In the genomic region with DNA sequence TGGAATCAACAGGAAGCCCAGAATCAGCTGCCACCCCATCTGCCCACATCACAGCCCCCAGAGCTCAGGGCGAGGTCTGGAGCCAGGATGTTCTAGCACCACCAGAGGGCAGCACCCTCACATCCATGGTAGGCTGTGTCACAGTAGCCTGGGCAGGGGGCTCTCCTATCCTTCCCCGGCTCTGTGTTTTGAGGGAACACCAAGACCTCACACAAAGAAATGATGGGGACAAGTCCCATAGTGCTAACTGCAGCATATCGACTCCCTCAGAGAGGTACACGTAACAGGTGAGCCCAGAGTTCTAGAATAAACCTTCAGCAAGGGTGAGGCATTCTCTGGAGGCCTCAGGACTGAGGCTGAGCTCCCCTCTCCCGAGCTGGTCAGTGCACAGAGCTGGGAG, we compare ENCODE assay signal across 8 cellular contexts. TPM values are rescaled to one million over a fixed set of nuclear protein-coding genes. Genes with fewer than 3 reads are reported as not detected.
DNase-seq lines count a peak whose midpoint lies in the region; ATAC-seq and TF ChIP-seq lines count a peak whose summit lies in the region.

No MANE protein-coding gene starts in this region.

- no peaks in the 10 kb centered on the region for H3K36me3 ChIP-seq in RWPE2 (ENCODE audit: low read depth)
- H3K36me3 ChIP-seq in gastroesophageal sphincter = no peaks in the 10 kb centered on the region

- TF ChIP-seq POLR2A in gastroesophageal sphincter (IDR thresholded peaks at IDR 0.05) = no peak

- intact Hi-C loops in posterior cingulate gyrus (cut with DNase I) = loop anchor here (1.0 to 5.0 kb wide), 2 partner anchors 104 to 289 kb away; no protein-coding TSS in a partner anchor

- H3K9me3 ChIP-seq in RWPE2 (ENCODE audit: severe bottlenecking) (no peaks in the 10 kb centered on the region), gastroesophageal sphincter (no peaks in the 10 kb centered on the region)

- TF ChIP-seq CTCF in RWPE2 (IDR thresholded peaks at IDR 0.05; ENCODE audit: poor library complexity, severe bottlenecking) (peak; percentile 79), gastroesophageal sphincter (IDR thresholded peaks at IDR 0.05) (peak in 3 of 4 experiments; percentile 76 to 91 (median 80))

- H3K4me1 ChIP-seq in RWPE2 (ENCODE audit: insufficient read depth, poor library complexity, severe bottlenecking) (no peaks in the 10 kb centered on the region), gastroesophageal sphincter (peaks cover 0 to 42% (median 3%) of the 10 kb centered on the region in 3 donors)

- H3K27me3 ChIP-seq in RWPE2 (ENCODE audit: insufficient read depth, poor library complexity, severe bottlenecking) (peaks cover 10% of the 10 kb centered on the region), gastroesophageal sphincter (no peaks in the 10 kb centered on the region)

- ATAC-seq in RWPE2 (ENCODE audit: low read depth) (peak; percentile 51), gastroesophageal sphincter (no peak), HG02938 (IDR thresholded peaks at IDR 0.05; ENCODE audit: unreplicated experiment) (no peak)

- TF ChIP-seq EP300 in gastroesophageal sphincter (IDR thresholded peaks at IDR 0.05) = no peak

- H3K27ac ChIP-seq in RWPE2 (ENCODE audit: poor library complexity, severe bottlenecking) = no peak overlapping the region
- H3K27ac ChIP-seq in gastroesophageal sphincter = no peak overlapping the region

- DNase-seq in COLO829 (ENCODE audit: low spot score) = peak; percentile 15
- peak; percentile 63 for DNase-seq in HT-29 (ENCODE audit: low spot score)
- no peak for DNase-seq in RWPE2 (ENCODE audit: low spot score)
- DNase-seq in activated effector memory CD4-positive, alpha-beta T cell treated with Interleukin-2 at 50 U/mL for 16 hours = peak; percentile 65
- peak; percentile 45 to 94 (median 76) for DNase-seq in posterior cingulate gyrus
- peak; percentile 63 for DNase-seq in ureter (ENCODE audit: low spot score)

- H3K4me3 ChIP-seq in RWPE2 (ENCODE audit: severe bottlenecking) = no peak overlapping the region
- H3K4me3 ChIP-seq in gastroesophageal sphincter = no peak overlapping the region

- 19 to 21% methylated on average over 3 to 5 of the region's 5 CpGs for WGBS in gastroesophageal sphincter (ENCODE audit: low coverage in 1 of 2), 2 donors

RNA-seq across cellular contexts. Expression of a gene that starts 2.3 kb away (rescaled TPM):
- total RNA-seq in HT-29 (2014; rRNA removed; shearing (Covaris generic)) = 0.13 and 0.48 TPM in 2 replicates
- total RNA-seq in gastroesophageal sphincter (10 to 100 TPM in 3 of 4 donors, 1 to 10 TPM in 1; 9.0 to 16.0 (median 13.4) TPM), ureter (5.2 TPM)

RNA-seq across cellular contexts. Expression of a gene that starts 57.5 kb away (rescaled TPM):
- not detected in 2 replicates for total RNA-seq in HT-29 (2014; rRNA removed; shearing (Covaris generic))
- total RNA-seq in gastroesophageal sphincter (1 to 10 TPM in 2 of 4 donors, under 1 TPM in 2; under 0.01 to 1.7 (median 0.91) TPM), ureter (not detected)
